In the genomic region with DNA sequence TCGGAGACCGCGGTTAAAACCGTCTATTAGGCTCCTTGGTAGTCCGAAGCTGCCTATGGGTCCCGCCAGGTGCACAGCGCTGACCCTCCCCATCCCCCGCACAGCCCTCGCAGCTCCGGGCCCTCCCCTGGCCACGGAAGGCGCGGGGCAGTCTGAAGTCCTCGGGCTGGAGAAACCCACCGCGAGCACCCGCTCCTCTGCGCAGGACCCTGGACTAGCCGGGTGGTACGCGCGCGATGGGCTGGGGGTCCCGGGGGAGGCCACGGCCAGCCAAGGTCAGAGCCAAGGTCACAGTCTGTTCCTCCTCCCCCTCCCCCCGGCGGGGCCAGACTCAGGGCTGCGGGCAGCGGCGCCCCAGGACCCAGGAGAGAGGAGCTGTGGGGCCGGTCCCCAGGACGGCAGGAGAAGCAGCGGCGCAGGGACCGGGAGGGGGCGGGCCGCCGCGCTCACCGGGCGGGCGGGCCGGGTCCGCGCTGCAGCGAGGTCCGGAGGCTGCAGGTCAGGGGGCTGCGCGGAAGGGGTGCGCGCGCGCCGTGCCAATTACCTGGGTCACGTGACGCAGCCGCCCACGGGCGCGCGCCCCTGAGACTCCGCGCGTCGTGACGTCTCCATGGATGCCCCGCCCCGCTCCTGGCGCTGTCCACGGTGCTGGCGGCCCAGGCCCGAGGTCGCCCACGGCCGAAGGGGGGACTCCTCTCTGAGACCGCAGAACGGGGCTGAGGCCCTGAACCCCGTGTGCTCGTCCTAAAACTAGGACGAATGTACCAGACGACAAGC, we compare ENCODE assay signal across 1 cellular context.
TF ChIP-seq lines count a peak whose summit lies in the region.

A gene (minus strand): TSS at position 535 of the 777 bp plus-strand sequence. CDS start 3,731 bp downstream, outside the sequence.

TF ChIP-seq in WTC11, 78 proteins besides CTCF, POLR2A, EP300 and RAD21 (continued from another document):
- TF ChIP-seq, protein P1, sequence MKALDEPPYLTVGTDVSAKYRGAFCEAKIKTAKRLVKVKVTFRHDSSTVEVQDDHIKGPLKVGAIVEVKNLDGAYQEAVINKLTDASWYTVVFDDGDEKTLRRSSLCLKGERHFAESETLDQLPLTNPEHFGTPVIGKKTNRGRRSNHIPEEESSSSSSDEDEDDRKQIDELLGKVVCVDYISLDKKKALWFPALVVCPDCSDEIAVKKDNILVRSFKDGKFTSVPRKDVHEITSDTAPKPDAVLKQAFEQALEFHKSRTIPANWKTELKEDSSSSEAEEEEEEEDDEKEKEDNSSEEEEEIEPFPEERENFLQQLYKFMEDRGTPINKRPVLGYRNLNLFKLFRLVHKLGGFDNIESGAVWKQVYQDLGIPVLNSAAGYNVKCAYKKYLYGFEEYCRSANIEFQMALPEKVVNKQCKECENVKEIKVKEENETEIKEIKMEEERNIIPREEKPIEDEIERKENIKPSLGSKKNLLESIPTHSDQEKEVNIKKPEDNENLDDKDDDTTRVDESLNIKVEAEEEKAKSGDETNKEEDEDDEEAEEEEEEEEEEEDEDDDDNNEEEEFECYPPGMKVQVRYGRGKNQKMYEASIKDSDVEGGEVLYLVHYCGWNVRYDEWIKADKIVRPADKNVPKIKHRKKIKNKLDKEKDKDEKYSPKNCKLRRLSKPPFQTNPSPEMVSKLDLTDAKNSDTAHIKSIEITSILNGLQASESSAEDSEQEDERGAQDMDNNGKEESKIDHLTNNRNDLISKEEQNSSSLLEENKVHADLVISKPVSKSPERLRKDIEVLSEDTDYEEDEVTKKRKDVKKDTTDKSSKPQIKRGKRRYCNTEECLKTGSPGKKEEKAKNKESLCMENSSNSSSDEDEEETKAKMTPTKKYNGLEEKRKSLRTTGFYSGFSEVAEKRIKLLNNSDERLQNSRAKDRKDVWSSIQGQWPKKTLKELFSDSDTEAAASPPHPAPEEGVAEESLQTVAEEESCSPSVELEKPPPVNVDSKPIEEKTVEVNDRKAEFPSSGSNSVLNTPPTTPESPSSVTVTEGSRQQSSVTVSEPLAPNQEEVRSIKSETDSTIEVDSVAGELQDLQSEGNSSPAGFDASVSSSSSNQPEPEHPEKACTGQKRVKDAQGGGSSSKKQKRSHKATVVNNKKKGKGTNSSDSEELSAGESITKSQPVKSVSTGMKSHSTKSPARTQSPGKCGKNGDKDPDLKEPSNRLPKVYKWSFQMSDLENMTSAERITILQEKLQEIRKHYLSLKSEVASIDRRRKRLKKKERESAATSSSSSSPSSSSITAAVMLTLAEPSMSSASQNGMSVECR (CRISPR knock-in tag; IDR thresholded peaks at IDR 0.05; ENCODE audit: borderline replicate concordance): peak; percentile 98
- TF ChIP-seq JUN (CRISPR knock-in tag; IDR thresholded peaks at IDR 0.05): peak; percentile 91; the same call in 1 of the 2 replicates
- TF ChIP-seq, protein P2, sequence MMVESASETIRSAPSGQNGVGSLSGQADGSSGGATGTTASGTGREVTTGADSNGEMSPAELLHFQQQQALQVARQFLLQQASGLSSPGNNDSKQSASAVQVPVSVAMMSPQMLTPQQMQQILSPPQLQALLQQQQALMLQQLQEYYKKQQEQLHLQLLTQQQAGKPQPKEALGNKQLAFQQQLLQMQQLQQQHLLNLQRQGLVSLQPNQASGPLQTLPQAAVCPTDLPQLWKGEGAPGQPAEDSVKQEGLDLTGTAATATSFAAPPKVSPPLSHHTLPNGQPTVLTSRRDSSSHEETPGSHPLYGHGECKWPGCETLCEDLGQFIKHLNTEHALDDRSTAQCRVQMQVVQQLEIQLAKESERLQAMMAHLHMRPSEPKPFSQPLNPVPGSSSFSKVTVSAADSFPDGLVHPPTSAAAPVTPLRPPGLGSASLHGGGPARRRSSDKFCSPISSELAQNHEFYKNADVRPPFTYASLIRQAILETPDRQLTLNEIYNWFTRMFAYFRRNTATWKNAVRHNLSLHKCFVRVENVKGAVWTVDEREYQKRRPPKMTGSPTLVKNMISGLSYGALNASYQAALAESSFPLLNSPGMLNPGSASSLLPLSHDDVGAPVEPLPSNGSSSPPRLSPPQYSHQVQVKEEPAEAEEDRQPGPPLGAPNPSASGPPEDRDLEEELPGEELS (CRISPR knock-in tag; IDR thresholded peaks at IDR 0.05): peak; percentile 99
- TF ChIP-seq NR3C1 (CRISPR knock-in tag; conservative IDR thresholded peaks at IDR 0.05; ENCODE audit: low read depth): 0 out of 2 replicates have a peak, but pooled peaks have one; percentile 33
- peak; percentile 90 for TF ChIP-seq TEAD4 (CRISPR knock-in tag; IDR thresholded peaks at IDR 0.05)
- TF ChIP-seq, protein P3, sequence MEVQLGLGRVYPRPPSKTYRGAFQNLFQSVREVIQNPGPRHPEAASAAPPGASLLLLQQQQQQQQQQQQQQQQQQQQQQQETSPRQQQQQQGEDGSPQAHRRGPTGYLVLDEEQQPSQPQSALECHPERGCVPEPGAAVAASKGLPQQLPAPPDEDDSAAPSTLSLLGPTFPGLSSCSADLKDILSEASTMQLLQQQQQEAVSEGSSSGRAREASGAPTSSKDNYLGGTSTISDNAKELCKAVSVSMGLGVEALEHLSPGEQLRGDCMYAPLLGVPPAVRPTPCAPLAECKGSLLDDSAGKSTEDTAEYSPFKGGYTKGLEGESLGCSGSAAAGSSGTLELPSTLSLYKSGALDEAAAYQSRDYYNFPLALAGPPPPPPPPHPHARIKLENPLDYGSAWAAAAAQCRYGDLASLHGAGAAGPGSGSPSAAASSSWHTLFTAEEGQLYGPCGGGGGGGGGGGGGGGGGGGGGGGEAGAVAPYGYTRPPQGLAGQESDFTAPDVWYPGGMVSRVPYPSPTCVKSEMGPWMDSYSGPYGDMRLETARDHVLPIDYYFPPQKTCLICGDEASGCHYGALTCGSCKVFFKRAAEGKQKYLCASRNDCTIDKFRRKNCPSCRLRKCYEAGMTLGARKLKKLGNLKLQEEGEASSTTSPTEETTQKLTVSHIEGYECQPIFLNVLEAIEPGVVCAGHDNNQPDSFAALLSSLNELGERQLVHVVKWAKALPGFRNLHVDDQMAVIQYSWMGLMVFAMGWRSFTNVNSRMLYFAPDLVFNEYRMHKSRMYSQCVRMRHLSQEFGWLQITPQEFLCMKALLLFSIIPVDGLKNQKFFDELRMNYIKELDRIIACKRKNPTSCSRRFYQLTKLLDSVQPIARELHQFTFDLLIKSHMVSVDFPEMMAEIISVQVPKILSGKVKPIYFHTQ (CRISPR knock-in tag; IDR thresholded peaks at IDR 0.05): no peak
- TF ChIP-seq KAT7 (CRISPR knock-in tag; IDR thresholded peaks at IDR 0.05; ENCODE audit: borderline replicate concordance): peak; percentile 88; the same call in 1 of the 2 replicates
- TF ChIP-seq, protein P4, sequence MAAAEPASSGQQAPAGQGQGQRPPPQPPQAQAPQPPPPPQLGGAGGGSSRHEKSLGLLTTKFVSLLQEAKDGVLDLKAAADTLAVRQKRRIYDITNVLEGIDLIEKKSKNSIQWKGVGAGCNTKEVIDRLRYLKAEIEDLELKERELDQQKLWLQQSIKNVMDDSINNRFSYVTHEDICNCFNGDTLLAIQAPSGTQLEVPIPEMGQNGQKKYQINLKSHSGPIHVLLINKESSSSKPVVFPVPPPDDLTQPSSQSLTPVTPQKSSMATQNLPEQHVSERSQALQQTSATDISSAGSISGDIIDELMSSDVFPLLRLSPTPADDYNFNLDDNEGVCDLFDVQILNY (CRISPR knock-in tag; IDR thresholded peaks at IDR 0.05): peak; percentile 93
- TF ChIP-seq ATF1 (CRISPR knock-in tag; IDR thresholded peaks at IDR 0.05): 0 out of 2 replicates have a peak, but pooled peaks have one; percentile 48
- TF ChIP-seq, protein P5, sequence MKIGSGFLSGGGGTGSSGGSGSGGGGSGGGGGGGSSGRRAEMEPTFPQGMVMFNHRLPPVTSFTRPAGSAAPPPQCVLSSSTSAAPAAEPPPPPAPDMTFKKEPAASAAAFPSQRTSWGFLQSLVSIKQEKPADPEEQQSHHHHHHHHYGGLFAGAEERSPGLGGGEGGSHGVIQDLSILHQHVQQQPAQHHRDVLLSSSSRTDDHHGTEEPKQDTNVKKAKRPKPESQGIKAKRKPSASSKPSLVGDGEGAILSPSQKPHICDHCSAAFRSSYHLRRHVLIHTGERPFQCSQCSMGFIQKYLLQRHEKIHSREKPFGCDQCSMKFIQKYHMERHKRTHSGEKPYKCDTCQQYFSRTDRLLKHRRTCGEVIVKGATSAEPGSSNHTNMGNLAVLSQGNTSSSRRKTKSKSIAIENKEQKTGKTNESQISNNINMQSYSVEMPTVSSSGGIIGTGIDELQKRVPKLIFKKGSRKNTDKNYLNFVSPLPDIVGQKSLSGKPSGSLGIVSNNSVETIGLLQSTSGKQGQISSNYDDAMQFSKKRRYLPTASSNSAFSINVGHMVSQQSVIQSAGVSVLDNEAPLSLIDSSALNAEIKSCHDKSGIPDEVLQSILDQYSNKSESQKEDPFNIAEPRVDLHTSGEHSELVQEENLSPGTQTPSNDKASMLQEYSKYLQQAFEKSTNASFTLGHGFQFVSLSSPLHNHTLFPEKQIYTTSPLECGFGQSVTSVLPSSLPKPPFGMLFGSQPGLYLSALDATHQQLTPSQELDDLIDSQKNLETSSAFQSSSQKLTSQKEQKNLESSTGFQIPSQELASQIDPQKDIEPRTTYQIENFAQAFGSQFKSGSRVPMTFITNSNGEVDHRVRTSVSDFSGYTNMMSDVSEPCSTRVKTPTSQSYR (CRISPR knock-in tag; IDR thresholded peaks at IDR 0.05): peak; percentile 79
- TF ChIP-seq SOX15 (CRISPR knock-in tag; IDR thresholded peaks at IDR 0.05): no peak
